ENCODE assay signal across 8 cellular contexts in genomic region chr11:10809373-10810199, GRCh38. TPM values are rescaled to one million over a fixed set of nuclear protein-coding genes. Genes with fewer than 3 reads are reported as not detected.
A peak's percentile ranks its signal among the peaks of the same experiment; 100 is the strongest.
DNase-seq lines count a peak whose midpoint lies in the region; ATAC-seq, FAIRE-seq and TF ChIP-seq lines count a peak whose summit lies in the region.

No MANE protein-coding gene starts in this region.

- peak overlapping the region; percentile 98 for H3K27ac Mint-ChIP-seq in WTC11

- H3K36me3 ChIP-seq in HUES6 (ENCODE audit: control insufficient read depth, insufficient read depth, low read length) (peaks cover 37% of the 10 kb centered on the region), endothelial cell of umbilical vein (ENCODE audit: control insufficient read depth in 2 of 2, extremely low read depth in 1 of 2, insufficient read depth in 2 of 2, low read length in 2 of 2) (peaks cover 15 to 21% of the 10 kb centered on the region in 2 experiments), mucosa of descending colon (ENCODE audit: low read depth) (peaks cover 8% of the 10 kb centered on the region), subcutaneous abdominal adipose tissue (ENCODE audit: control insufficient read depth in 5 of 5, insufficient read depth in 5 of 5, low read length in 5 of 5) (peaks cover 7 to 25% (median 24%) of the 10 kb centered on the region in 5 donors)

- FAIRE-seq in endothelial cell of umbilical vein (lab: Jason Lieb, UNC), result peak; percentile 79

- dilution Hi-C loops in endothelial cell of umbilical vein (cut with MboI; ENCODE audit: extremely low pct_ligation_motif_present, low sequenced_read_pairs), result no loop called here

- no peaks in the 10 kb centered on the region for H3K9me3 Mint-ChIP-seq in WTC11

- POLR2A ChIA-PET in WTC11 (lab: Charles Lee), result interaction anchor here (0.5 to 7.1 kb wide), 37 partner anchors 8 to 958 kb away, joined by 3 to 130 read pairs (median 6); partner anchors contain the start of genes CTR9, RNF141 and ZBED5
- POLR2A ChIA-PET in endothelial cell of umbilical vein (lab: Charles Lee), result interaction anchor here (0.6 to 3.5 kb wide), 37 partner anchors 10 to 1391 kb away, joined by 3 to 90 read pairs (median 6); partner anchors contain the start of genes CTR9, USP47 and ZBED5

- CTCF ChIA-PET in WTC11 (lab: Charles Lee), result interaction anchor here (0.6 to 2.9 kb wide), 18 partner anchors 17 to 229 kb away, joined by 3 to 29 read pairs (median 5); partner anchors contain the start of genes CTR9 and ZBED5
- CTCF ChIA-PET in endothelial cell of umbilical vein (lab: Charles Lee), result interaction anchor here (0.9 to 2.3 kb wide), 16 partner anchors 17 to 1167 kb away, joined by 3 to 18 read pairs (median 5); partner anchors contain the start of gene ZBED5

- peak overlapping the region; percentile 100 for H3K27ac ChIP-seq in HUES6 (ENCODE audit: low read depth, low read length)
- peak overlapping the region; percentile 83 for H3K27ac ChIP-seq in endothelial cell of umbilical vein (ENCODE audit: insufficient read depth, low read depth, low read length)
- H3K27ac ChIP-seq in subcutaneous abdominal adipose tissue (ENCODE audit: low read depth, low read length), result peak overlapping the region; percentile 99

- H3K9me3 ChIP-seq in HUES6 (ENCODE audit: control insufficient read depth, insufficient read depth, low read depth, low read length), result no peaks in the 10 kb centered on the region
- H3K9me3 ChIP-seq in endothelial cell of umbilical vein (replicated peaks; ENCODE audit: control insufficient read depth, insufficient read depth, low read length), result no peaks in the 10 kb centered on the region
- H3K9me3 ChIP-seq in mucosa of descending colon, result no peaks in the 10 kb centered on the region
- H3K9me3 ChIP-seq in subcutaneous abdominal adipose tissue (ENCODE audit: control insufficient read depth in 5 of 5, low read length in 5 of 5), result no peaks in the 10 kb centered on the region

- DNase-seq in GM04503 (ENCODE audit: low read depth) (peak; percentile 55), WTC11 (ENCODE audit: low spot score) (peak; percentile 69), endothelial cell of umbilical vein (ENCODE audit: low read depth, low spot score) (peak; percentile 80), mucosa of descending colon (peak; percentile 63 to 74 (median 73)), posterior vena cava (ENCODE audit: low spot score) (no peak)

- peak overlapping the region; percentile 100 for H3K9ac ChIP-seq in HUES6 (ENCODE audit: low read length)
- H3K9ac ChIP-seq in endothelial cell of umbilical vein (replicated peaks; ENCODE audit: extremely low read depth, insufficient read depth, low read length), result peak overlapping the region; percentile 100
- peak overlapping the region; percentile 76 to 98 (median 81) for H3K9ac ChIP-seq in subcutaneous abdominal adipose tissue (ENCODE audit: low read length in 5 of 5)

- peak overlapping the region; percentile 100 for H3K4me3 ChIP-seq in HUES6 (ENCODE audit: low read depth, low read length)
- peak overlapping the region; percentile 3 to 97 (median 47) for H3K4me3 ChIP-seq in endothelial cell of umbilical vein (replicated peaks in 1 of 3; ENCODE audit: insufficient read depth in 1 of 3, low read depth in 1 of 3, low read length in 3 of 3)
- peak overlapping the region; percentile 100 for H3K4me3 ChIP-seq in mucosa of descending colon
- peak overlapping the region; percentile 94 to 98 (median 96) for H3K4me3 ChIP-seq in subcutaneous abdominal adipose tissue (ENCODE audit: low read depth in 1 of 5, low read length in 5 of 5)

- peaks cover 34% of the 10 kb centered on the region for H3K36me3 Mint-ChIP-seq in WTC11

- TF ChIP-seq POLR2A in endothelial cell of umbilical vein (IDR thresholded peaks at IDR 0.05; ENCODE audit: low read depth, low read length), result no peak

- ATAC-seq in GM21447 (IDR thresholded peaks at IDR 0.05; ENCODE audit: unreplicated experiment) (peak; percentile 24), WTC11 (peak; percentile 27), mucosa of descending colon (peak; percentile 24)

- no peak for TF ChIP-seq CTCF in WTC11 (IDR thresholded peaks at IDR 0.05)
- no peak for TF ChIP-seq CTCF in endothelial cell of umbilical vein (IDR thresholded peaks at IDR 0.05; ENCODE audit: extremely low read depth in 1 of 2, insufficient read depth in 1 of 2, low read depth in 1 of 2, low read length in 2 of 2)
- TF ChIP-seq CTCF in mucosa of descending colon (IDR thresholded peaks at IDR 0.05), result no peak

- intact Hi-C loops in endothelial cell of umbilical vein (cut with micrococcal nuclease) (loop anchor here (1.0 to 5.0 kb wide), 4 partner anchors 49 to 1168 kb away; partner anchors contain the start of gene ZBED5), mucosa of descending colon (cut with DNase I, micrococcal nuclease) (loop anchor here (5.0 to 10.0 kb wide), 3 partner anchors 48 to 125 kb away; partner anchors contain the start of gene ZBED5 (in 1 of the 2)), posterior vena cava (cut with DNase I) (loop anchor here in 1 of 2 donors (5.0 kb wide), 2 partner anchors 48 to 123 kb away; partner anchors contain the start of gene ZBED5)

- peak overlapping the region; percentile 56 for H3K4me2 ChIP-seq in endothelial cell of umbilical vein (ENCODE audit: insufficient read depth, low read length)

- H3K4me1 Mint-ChIP-seq in WTC11, result peaks cover 28% of the 10 kb centered on the region

- peak overlapping the region; percentile 4 for H2AFZ ChIP-seq in endothelial cell of umbilical vein (ENCODE audit: low read depth, low read length)

- no peaks in the 10 kb centered on the region for H3K27me3 Mint-ChIP-seq in WTC11 (ENCODE audit: low read depth)

- H3K9me1 ChIP-seq in endothelial cell of umbilical vein (replicated peaks; ENCODE audit: control insufficient read depth, extremely low read depth, insufficient read depth, low read length), result no peaks in the 10 kb centered on the region

- peaks cover 39% of the 10 kb centered on the region for H3K79me2 ChIP-seq in endothelial cell of umbilical vein (ENCODE audit: control insufficient read depth, insufficient read depth, low read length)

- peaks cover 8% of the 10 kb centered on the region for H3K4me1 ChIP-seq in HUES6 (ENCODE audit: control insufficient read depth, insufficient read depth, low read length)
- H3K4me1 ChIP-seq in endothelial cell of umbilical vein (ENCODE audit: control insufficient read depth, extremely low read depth, insufficient read depth, low read length), result peaks cover 31% of the 10 kb centered on the region
- H3K4me1 ChIP-seq in mucosa of descending colon (ENCODE audit: low read depth), result peaks cover 28% of the 10 kb centered on the region
- peaks cover 4 to 39% (median 38%) of the 10 kb centered on the region in 5 donors for H3K4me1 ChIP-seq in subcutaneous abdominal adipose tissue (ENCODE audit: control insufficient read depth in 5 of 5, insufficient read depth in 5 of 5, low read length in 5 of 5)

- peak overlapping the region; percentile 90 for H3K4me3 Mint-ChIP-seq in WTC11

- H3K27me3 ChIP-seq in HUES6 (ENCODE audit: control insufficient read depth, insufficient read depth, low read length) (no peaks in the 10 kb centered on the region), endothelial cell of umbilical vein (ENCODE audit: control insufficient read depth in 2 of 2, insufficient read depth in 2 of 2, low read length in 2 of 2) (no peaks in the 10 kb centered on the region), subcutaneous abdominal adipose tissue (ENCODE audit: control insufficient read depth in 5 of 5, insufficient read depth in 4 of 5, low read length in 5 of 5) (no peaks in the 10 kb centered on the region)

- H4K20me1 ChIP-seq in endothelial cell of umbilical vein (replicated peaks; ENCODE audit: control insufficient read depth, extremely low read depth, insufficient read depth, low read length), result peaks cover 11% of the 10 kb centered on the region

- BruUV-seq in endothelial cell of umbilical vein (replicated peaks; lab: Mats Ljungman, UMichigan), result TSS peak; percentile 76

RNA-seq across cellular contexts. Expression of gene EIF4G2, which starts 0.9 kb away (rescaled TPM):
- 779 to 918 TPM (median 906 TPM) in 3 replicates for total RNA-seq in WTC11 (2021)
- total RNA-seq in endothelial cell of umbilical vein, result 1,175 and 1,194 TPM in 2 replicates
- polyA plus RNA-seq in endothelial cell of umbilical vein, result 297 and 382 TPM in 2 replicates
- polyA plus RNA-seq in endothelial cell of umbilical vein (2011; cell fraction: cytosol; rRNA removed), result 501 and 523 TPM in 2 replicates
- polyA plus RNA-seq in endothelial cell of umbilical vein (2011; cell fraction: nucleus; rRNA removed), result 787 and 812 TPM in 2 replicates
- 602 and 1,003 TPM in 2 replicates for polyA plus RNA-seq in endothelial cell of umbilical vein (2012)
- polyA minus RNA-seq in endothelial cell of umbilical vein, result 667 and 874 TPM in 2 replicates
- polyA minus RNA-seq in endothelial cell of umbilical vein (2011; cell fraction: cytosol; rRNA and poly(A)+ RNA removed), result 684 TPM
- 739 and 871 TPM in 2 replicates for polyA minus RNA-seq in endothelial cell of umbilical vein (2011; cell fraction: nucleus; rRNA and poly(A)+ RNA removed)
- total RNA-seq in mucosa of descending colon, result 100 to 1,000 TPM; 776 to 976 (median 934) TPM
- total RNA-seq in posterior vena cava, result 1,000 to 10,000 TPM in 1 of 2 donors, 100 to 1,000 TPM in 1; 885 to 1,062 TPM

RNA-seq across cellular contexts. Expression of gene ZBED5, which starts 48.3 kb away (rescaled TPM):
- 44.9 to 49.5 TPM (median 48.7 TPM) in 3 replicates for total RNA-seq in WTC11 (2021)
- 35.7 and 41.2 TPM in 2 replicates for total RNA-seq in endothelial cell of umbilical vein
- 59.4 and 73.9 TPM in 2 replicates for polyA plus RNA-seq in endothelial cell of umbilical vein
- polyA plus RNA-seq in endothelial cell of umbilical vein (2011; cell fraction: cytosol; rRNA removed), result 44.3 and 46.4 TPM in 2 replicates
- polyA plus RNA-seq in endothelial cell of umbilical vein (2011; cell fraction: nucleus; rRNA removed), result 82.4 and 83.0 TPM in 2 replicates
- polyA plus RNA-seq in endothelial cell of umbilical vein (2012), result 26.2 and 33.8 TPM in 2 replicates
- polyA minus RNA-seq in endothelial cell of umbilical vein, result 280 and 304 TPM in 2 replicates
- 28.3 TPM for polyA minus RNA-seq in endothelial cell of umbilical vein (2011; cell fraction: cytosol; rRNA and poly(A)+ RNA removed)
- 86.6 and 118 TPM in 2 replicates for polyA minus RNA-seq in endothelial cell of umbilical vein (2011; cell fraction: nucleus; rRNA and poly(A)+ RNA removed)
- 10 to 100 TPM; 39.5 to 54.2 (median 42.6) TPM for total RNA-seq in mucosa of descending colon
- 10 to 100 TPM; 39.2 to 40.5 TPM for total RNA-seq in posterior vena cava

RNA-seq across cellular contexts. Expression of gene CTR9, which starts 58.5 kb away (rescaled TPM):
- total RNA-seq in WTC11 (2021) (29.3 to 32.7 TPM (median 31.1 TPM) in 3 replicates), endothelial cell of umbilical vein (33.2 and 33.4 TPM in 2 replicates), mucosa of descending colon (10 to 100 TPM; 27.1 to 30.9 (median 27.4) TPM), posterior vena cava (10 to 100 TPM; 25.1 to 25.4 TPM)
- 5.2 and 7.5 TPM in 2 replicates for polyA plus RNA-seq in endothelial cell of umbilical vein
- 10.9 and 11.2 TPM in 2 replicates for polyA plus RNA-seq in endothelial cell of umbilical vein (2011; cell fraction: cytosol; rRNA removed)
- 14.0 and 15.3 TPM in 2 replicates for polyA plus RNA-seq in endothelial cell of umbilical vein (2011; cell fraction: nucleus; rRNA removed)
- polyA plus RNA-seq in endothelial cell of umbilical vein (2012), result 26.9 and 36.9 TPM in 2 replicates
- polyA minus RNA-seq in endothelial cell of umbilical vein, result 19.1 and 23.8 TPM in 2 replicates
- 12.9 TPM for polyA minus RNA-seq in endothelial cell of umbilical vein (2011; cell fraction: cytosol; rRNA and poly(A)+ RNA removed)
- 13.6 and 14.6 TPM in 2 replicates for polyA minus RNA-seq in endothelial cell of umbilical vein (2011; cell fraction: nucleus; rRNA and poly(A)+ RNA removed)

Comparison
In these comparisons a context has a peak if more than half of its experiments do, and no peak if none do; other contexts are left out.
1. H3K4me3 ChIP-seq: peak in every context shown above with its lines; median percentile 100 in HUES6; 100 in mucosa of descending colon; 96 in subcutaneous abdominal adipose tissue; 47 in endothelial cell of umbilical vein.